8 cellular contexts compared by ENCODE assay signal in genomic region chr12:53295070-53295890, GRCh38. TPM values are rescaled to one million over a fixed set of nuclear protein-coding genes. Genes with fewer than 3 reads are reported as not detected.
DNase-seq lines count a peak whose midpoint lies in the region; ATAC-seq and TF ChIP-seq lines count a peak whose summit lies in the region.

TSS of gene PFDN5 (plus strand) at chr12:53295542. CDS start at chr12:53295568, 26 bp downstream.

- H3K4me1 Mint-ChIP-seq in chondrocyte (ENCODE audit: low read depth) = peaks cover 48% of the 10 kb centered on the region

- H3K9me3 Mint-ChIP-seq in chondrocyte (ENCODE audit: low read depth) = no peaks in the 10 kb centered on the region

- peaks cover 4% of the 10 kb centered on the region for H3K36me3 Mint-ChIP-seq in chondrocyte (ENCODE audit: low read depth)

- ATAC-seq in GM19043 (IDR thresholded peaks at IDR 0.05; ENCODE audit: low read depth, unreplicated experiment) (peak; percentile 86), HG03378 (IDR thresholded peaks at IDR 0.05; ENCODE audit: unreplicated experiment) (peak; percentile 72)

- no peaks in the 10 kb centered on the region for H3K27me3 Mint-ChIP-seq in chondrocyte (ENCODE audit: low read depth)

- peak; percentile 93 for DNase-seq in AG10803 (ENCODE audit: low read depth)
- DNase-seq in NCI-H460 (ENCODE audit: extremely low read depth, low read depth) = peak; percentile 82
- peak; percentile 74 to 78 for DNase-seq in activated CD4-positive, alpha-beta T cell treated with anti-CD3 and anti-CD28 coated beads for 24 hours (ENCODE audit: low read depth in 2 of 2)
- no peak for DNase-seq in chondrocyte (ENCODE audit: low spot score)
- peak; percentile 84 for DNase-seq in kidney glomerular epithelial cell (lab: John Stamatoyannopoulos, UW)
- peak; percentile 64 to 71 for DNase-seq in stimulated activated CD4-positive, alpha-beta T cell treated with anti-CD3 and anti-CD28 coated beads, Interleukin-1b, Interleukin-23, amount 100 ng/mL, for 1 hour (ENCODE audit: low read depth in 2 of 2)

- TF ChIP-seq CTCF in AG10803 (conservative IDR thresholded peaks at IDR 0.05; ENCODE audit: low read length) = peak; percentile 14; the same call in 1 of the 2 replicates
- TF ChIP-seq CTCF in chondrocyte (IDR thresholded peaks at IDR 0.05) = peak; percentile 18

- peak within 1 kb of the TSS; percentile 97 for H3K4me3 Mint-ChIP-seq in chondrocyte (ENCODE audit: unreplicated experiment)

- H3K4me3 ChIP-seq in AG10803 (ENCODE audit: low read length) = peak within 1 kb of the TSS; percentile 100

- peak within 1 kb of the TSS; percentile 95 for H3K27ac Mint-ChIP-seq in chondrocyte (ENCODE audit: unreplicated experiment)

RNA-seq across cellular contexts. Expression of gene PFDN5, which starts in this region (rescaled TPM):
- total RNA-seq in NCI-H460 (2014; rRNA removed; shearing (Covaris generic)) = 346 and 357 TPM in 2 replicates
- 442 and 507 TPM in 2 replicates for polyA plus RNA-seq in NCI-H460 (2014; cell fraction: nucleus; rRNA removed)
- total RNA-seq in chondrocyte = 266 to 309 TPM (median 274 TPM) in 3 replicates
